In genomic region chr7:130960208-130960988, GRCh38 we compare ENCODE assay signal across 1 cellular context.
TF ChIP-seq lines count a peak whose summit lies in the region.

No MANE protein-coding gene starts in this region.

TF ChIP-seq in HEK293, 187 proteins besides CTCF, POLR2A, EP300 and RAD21 (continued from another document):
- TF ChIP-seq, protein P1, sequence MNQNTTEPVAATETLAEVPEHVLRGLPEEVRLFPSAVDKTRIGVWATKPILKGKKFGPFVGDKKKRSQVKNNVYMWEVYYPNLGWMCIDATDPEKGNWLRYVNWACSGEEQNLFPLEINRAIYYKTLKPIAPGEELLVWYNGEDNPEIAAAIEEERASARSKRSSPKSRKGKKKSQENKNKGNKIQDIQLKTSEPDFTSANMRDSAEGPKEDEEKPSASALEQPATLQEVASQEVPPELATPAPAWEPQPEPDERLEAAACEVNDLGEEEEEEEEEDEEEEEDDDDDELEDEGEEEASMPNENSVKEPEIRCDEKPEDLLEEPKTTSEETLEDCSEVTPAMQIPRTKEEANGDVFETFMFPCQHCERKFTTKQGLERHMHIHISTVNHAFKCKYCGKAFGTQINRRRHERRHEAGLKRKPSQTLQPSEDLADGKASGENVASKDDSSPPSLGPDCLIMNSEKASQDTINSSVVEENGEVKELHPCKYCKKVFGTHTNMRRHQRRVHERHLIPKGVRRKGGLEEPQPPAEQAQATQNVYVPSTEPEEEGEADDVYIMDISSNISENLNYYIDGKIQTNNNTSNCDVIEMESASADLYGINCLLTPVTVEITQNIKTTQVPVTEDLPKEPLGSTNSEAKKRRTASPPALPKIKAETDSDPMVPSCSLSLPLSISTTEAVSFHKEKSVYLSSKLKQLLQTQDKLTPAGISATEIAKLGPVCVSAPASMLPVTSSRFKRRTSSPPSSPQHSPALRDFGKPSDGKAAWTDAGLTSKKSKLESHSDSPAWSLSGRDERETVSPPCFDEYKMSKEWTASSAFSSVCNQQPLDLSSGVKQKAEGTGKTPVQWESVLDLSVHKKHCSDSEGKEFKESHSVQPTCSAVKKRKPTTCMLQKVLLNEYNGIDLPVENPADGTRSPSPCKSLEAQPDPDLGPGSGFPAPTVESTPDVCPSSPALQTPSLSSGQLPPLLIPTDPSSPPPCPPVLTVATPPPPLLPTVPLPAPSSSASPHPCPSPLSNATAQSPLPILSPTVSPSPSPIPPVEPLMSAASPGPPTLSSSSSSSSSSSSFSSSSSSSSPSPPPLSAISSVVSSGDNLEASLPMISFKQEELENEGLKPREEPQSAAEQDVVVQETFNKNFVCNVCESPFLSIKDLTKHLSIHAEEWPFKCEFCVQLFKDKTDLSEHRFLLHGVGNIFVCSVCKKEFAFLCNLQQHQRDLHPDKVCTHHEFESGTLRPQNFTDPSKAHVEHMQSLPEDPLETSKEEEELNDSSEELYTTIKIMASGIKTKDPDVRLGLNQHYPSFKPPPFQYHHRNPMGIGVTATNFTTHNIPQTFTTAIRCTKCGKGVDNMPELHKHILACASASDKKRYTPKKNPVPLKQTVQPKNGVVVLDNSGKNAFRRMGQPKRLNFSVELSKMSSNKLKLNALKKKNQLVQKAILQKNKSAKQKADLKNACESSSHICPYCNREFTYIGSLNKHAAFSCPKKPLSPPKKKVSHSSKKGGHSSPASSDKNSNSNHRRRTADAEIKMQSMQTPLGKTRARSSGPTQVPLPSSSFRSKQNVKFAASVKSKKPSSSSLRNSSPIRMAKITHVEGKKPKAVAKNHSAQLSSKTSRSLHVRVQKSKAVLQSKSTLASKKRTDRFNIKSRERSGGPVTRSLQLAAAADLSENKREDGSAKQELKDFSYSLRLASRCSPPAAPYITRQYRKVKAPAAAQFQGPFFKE (tag by site-specific recombination; IDR thresholded peaks at IDR 0.05; ENCODE audit: borderline replicate concordance), result no peak
- TF ChIP-seq ZNF174 (tag by site-specific recombination; IDR thresholded peaks at IDR 0.05), result no peak
- TF ChIP-seq KLF1 (tag by site-specific recombination; IDR thresholded peaks at IDR 0.05), result no peak
- no peak for TF ChIP-seq ZNF324 (tag by site-specific recombination; IDR thresholded peaks at IDR 0.05)
- TF ChIP-seq ZNF274 (IDR thresholded peaks at IDR 0.05; ENCODE audit: low read length), result no peak
- TF ChIP-seq ZNF274 (tag by site-specific recombination; IDR thresholded peaks at IDR 0.05; ENCODE audit: borderline replicate concordance), result no peak
- no peak for TF ChIP-seq ZNF37A (tag by site-specific recombination; IDR thresholded peaks at IDR 0.05)
- no peak for TF ChIP-seq ZFP37 (tag by site-specific recombination; IDR thresholded peaks at IDR 0.05)
- TF ChIP-seq ZNF341 (tag by site-specific recombination; IDR thresholded peaks at IDR 0.05; ENCODE audit: low read depth), result no peak
- TF ChIP-seq GLIS1 (tag by site-specific recombination; IDR thresholded peaks at IDR 0.05), result no peak
- no peak for TF ChIP-seq ZNF112 (tag by site-specific recombination; IDR thresholded peaks at IDR 0.05)
- TF ChIP-seq, protein P2, sequence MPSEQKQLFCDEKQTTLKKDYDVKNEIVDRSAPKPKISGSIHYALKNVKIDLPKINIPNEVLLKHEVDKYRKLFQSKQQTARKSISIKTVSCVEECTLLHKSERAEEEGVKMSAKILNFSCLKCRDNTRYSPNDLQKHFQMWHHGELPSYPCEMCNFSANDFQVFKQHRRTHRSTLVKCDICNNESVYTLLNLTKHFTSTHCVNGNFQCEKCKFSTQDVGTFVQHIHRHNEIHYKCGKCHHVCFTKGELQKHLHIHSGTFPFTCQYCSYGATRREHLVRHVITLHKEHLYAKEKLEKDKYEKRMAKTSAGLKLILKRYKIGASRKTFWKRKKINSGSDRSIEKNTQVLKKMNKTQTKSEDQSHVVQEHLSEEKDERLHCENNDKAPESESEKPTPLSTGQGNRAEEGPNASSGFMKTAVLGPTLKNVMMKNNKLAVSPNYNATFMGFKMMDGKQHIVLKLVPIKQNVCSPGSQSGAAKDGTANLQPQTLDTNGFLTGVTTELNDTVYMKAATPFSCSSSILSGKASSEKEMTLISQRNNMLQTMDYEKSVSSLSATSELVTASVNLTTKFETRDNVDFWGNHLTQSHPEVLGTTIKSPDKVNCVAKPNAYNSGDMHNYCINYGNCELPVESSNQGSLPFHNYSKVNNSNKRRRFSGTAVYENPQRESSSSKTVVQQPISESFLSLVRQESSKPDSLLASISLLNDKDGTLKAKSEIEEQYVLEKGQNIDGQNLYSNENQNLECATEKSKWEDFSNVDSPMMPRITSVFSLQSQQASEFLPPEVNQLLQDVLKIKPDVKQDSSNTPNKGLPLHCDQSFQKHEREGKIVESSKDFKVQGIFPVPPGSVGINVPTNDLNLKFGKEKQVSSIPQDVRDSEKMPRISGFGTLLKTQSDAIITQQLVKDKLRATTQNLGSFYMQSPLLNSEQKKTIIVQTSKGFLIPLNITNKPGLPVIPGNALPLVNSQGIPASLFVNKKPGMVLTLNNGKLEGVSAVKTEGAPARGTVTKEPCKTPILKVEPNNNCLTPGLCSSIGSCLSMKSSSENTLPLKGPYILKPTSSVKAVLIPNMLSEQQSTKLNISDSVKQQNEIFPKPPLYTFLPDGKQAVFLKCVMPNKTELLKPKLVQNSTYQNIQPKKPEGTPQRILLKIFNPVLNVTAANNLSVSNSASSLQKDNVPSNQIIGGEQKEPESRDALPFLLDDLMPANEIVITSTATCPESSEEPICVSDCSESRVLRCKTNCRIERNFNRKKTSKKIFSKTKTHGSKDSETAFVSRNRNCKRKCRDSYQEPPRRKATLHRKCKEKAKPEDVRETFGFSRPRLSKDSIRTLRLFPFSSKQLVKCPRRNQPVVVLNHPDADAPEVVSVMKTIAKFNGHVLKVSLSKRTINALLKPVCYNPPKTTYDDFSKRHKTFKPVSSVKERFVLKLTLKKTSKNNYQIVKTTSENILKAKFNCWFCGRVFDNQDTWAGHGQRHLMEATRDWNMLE (tag by site-specific recombination; conservative IDR thresholded peaks at IDR 0.05; ENCODE audit: low read depth), result peak; percentile 29; the same call in 1 of the 2 replicates
